In the genomic region with DNA sequence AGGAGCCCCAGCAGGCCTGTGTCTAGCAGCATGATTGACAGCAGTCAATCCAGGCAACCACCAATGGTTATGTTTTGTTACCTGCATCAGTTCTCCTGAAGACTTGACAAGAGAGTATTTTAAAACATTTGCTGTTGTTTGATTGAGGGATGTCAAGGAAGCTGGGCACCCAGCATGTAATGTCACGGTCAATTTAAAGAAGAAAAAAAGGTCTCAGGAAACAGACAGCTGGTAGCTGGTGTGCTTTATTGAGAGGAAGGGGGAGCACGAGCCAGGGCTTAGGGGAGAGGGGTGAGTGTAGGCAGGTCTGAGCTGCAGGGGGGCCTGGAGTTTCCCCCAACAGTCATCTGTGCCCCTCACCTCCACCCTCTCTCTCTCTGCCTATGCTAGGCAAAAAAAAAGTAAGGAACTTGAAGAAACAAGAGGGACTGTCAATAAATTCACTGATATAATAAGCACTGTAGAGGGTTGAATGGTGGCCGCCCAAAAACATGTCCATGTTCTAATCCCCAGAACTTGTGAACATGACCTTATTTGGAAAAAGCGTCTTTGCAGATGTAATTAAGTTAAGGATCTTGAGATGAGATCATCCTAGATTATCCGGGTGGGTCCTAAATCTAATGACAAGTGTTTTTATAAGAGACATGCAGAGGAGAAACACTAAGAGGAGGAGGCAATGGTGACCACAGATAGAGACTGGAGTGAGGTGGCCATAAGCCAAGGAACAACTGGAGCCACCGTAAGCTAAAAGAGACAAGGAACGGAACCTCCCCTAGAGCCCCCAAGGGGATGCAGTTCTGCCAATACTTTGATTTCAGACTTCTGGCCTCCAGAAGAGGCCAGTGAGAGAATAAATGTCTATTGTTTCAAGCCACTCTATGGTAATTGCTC, we compare ENCODE assay signal across 1 cellular context.
TF ChIP-seq lines count a peak whose summit lies in the region.

No MANE protein-coding gene starts in this region.

TF ChIP-seq in HEK293, 187 proteins besides CTCF, POLR2A, EP300 and RAD21 (continued from another document):
- TF ChIP-seq, protein P1, sequence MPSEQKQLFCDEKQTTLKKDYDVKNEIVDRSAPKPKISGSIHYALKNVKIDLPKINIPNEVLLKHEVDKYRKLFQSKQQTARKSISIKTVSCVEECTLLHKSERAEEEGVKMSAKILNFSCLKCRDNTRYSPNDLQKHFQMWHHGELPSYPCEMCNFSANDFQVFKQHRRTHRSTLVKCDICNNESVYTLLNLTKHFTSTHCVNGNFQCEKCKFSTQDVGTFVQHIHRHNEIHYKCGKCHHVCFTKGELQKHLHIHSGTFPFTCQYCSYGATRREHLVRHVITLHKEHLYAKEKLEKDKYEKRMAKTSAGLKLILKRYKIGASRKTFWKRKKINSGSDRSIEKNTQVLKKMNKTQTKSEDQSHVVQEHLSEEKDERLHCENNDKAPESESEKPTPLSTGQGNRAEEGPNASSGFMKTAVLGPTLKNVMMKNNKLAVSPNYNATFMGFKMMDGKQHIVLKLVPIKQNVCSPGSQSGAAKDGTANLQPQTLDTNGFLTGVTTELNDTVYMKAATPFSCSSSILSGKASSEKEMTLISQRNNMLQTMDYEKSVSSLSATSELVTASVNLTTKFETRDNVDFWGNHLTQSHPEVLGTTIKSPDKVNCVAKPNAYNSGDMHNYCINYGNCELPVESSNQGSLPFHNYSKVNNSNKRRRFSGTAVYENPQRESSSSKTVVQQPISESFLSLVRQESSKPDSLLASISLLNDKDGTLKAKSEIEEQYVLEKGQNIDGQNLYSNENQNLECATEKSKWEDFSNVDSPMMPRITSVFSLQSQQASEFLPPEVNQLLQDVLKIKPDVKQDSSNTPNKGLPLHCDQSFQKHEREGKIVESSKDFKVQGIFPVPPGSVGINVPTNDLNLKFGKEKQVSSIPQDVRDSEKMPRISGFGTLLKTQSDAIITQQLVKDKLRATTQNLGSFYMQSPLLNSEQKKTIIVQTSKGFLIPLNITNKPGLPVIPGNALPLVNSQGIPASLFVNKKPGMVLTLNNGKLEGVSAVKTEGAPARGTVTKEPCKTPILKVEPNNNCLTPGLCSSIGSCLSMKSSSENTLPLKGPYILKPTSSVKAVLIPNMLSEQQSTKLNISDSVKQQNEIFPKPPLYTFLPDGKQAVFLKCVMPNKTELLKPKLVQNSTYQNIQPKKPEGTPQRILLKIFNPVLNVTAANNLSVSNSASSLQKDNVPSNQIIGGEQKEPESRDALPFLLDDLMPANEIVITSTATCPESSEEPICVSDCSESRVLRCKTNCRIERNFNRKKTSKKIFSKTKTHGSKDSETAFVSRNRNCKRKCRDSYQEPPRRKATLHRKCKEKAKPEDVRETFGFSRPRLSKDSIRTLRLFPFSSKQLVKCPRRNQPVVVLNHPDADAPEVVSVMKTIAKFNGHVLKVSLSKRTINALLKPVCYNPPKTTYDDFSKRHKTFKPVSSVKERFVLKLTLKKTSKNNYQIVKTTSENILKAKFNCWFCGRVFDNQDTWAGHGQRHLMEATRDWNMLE (tag by site-specific recombination; conservative IDR thresholded peaks at IDR 0.05; ENCODE audit: low read depth) = peak; percentile 40; the same call in 1 of the 2 replicates
- TF ChIP-seq ZNF558 (tag by site-specific recombination; IDR thresholded peaks at IDR 0.05) = no peak
- no peak for TF ChIP-seq ZNF654 (tag by site-specific recombination; IDR thresholded peaks at IDR 0.05; ENCODE audit: low read depth)
- peak; percentile 58 for TF ChIP-seq ZNF629 (tag by site-specific recombination; IDR thresholded peaks at IDR 0.05)
- peak; percentile 39; the same call in 1 of the 2 replicates for TF ChIP-seq KLF1 (tag by site-specific recombination; IDR thresholded peaks at IDR 0.05)
- no peak for TF ChIP-seq ZNF140 (tag by site-specific recombination; IDR thresholded peaks at IDR 0.05)
- no peak for TF ChIP-seq BCL11A (tag by site-specific recombination; IDR thresholded peaks at IDR 0.05; ENCODE audit: low read depth)
- peak; percentile 65; the same call in 1 of the 2 replicates for TF ChIP-seq ZNF24 (tag by site-specific recombination; IDR thresholded peaks at IDR 0.05)
- TF ChIP-seq ZNF366 (tag by site-specific recombination; conservative IDR thresholded peaks at IDR 0.05) = peak; percentile 64
- TF ChIP-seq SP3 (tag by site-specific recombination; IDR thresholded peaks at IDR 0.05) = 0 out of 2 replicates have a peak, but pooled peaks have one; percentile 24
- TF ChIP-seq, protein P2, sequence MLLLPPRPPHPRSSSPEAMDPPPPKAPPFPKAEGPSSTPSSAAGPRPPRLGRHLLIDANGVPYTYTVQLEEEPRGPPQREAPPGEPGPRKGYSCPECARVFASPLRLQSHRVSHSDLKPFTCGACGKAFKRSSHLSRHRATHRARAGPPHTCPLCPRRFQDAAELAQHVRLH (tag by site-specific recombination; IDR thresholded peaks at IDR 0.05) = 0 out of 2 replicates have a peak, but pooled peaks have one; percentile 17
- no peak for TF ChIP-seq ZNF785 (tag by site-specific recombination; IDR thresholded peaks at IDR 0.05)
- no peak for TF ChIP-seq KLF9 (tag by site-specific recombination; IDR thresholded peaks at IDR 0.05; ENCODE audit: low read depth)
- TF ChIP-seq ZNF121 (tag by site-specific recombination; IDR thresholded peaks at IDR 0.05) = no peak
- peak; percentile 40; the same call in 1 of the 2 replicates for TF ChIP-seq ZNF335 (tag by site-specific recombination; conservative IDR thresholded peaks at IDR 0.05)
- TF ChIP-seq ZNF202 (tag by site-specific recombination; IDR thresholded peaks at IDR 0.05; ENCODE audit: borderline replicate concordance) = no peak
- TF ChIP-seq ZNF658 (tag by site-specific recombination; IDR thresholded peaks at IDR 0.05) = no peak
- no peak for TF ChIP-seq ZNF146 (tag by site-specific recombination; IDR thresholded peaks at IDR 0.05)
- TF ChIP-seq, protein P3, sequence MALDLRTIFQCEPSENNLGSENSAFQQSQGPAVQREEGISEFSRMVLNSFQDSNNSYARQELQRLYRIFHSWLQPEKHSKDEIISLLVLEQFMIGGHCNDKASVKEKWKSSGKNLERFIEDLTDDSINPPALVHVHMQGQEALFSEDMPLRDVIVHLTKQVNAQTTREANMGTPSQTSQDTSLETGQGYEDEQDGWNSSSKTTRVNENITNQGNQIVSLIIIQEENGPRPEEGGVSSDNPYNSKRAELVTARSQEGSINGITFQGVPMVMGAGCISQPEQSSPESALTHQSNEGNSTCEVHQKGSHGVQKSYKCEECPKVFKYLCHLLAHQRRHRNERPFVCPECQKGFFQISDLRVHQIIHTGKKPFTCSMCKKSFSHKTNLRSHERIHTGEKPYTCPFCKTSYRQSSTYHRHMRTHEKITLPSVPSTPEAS (tag by site-specific recombination; IDR thresholded peaks at IDR 0.05) = no peak
- TF ChIP-seq ZNF302 (tag by site-specific recombination; IDR thresholded peaks at IDR 0.05; ENCODE audit: low read depth) = no peak
